Comparison of ENCODE assay signal across 36 cellular contexts in the genomic region with DNA sequence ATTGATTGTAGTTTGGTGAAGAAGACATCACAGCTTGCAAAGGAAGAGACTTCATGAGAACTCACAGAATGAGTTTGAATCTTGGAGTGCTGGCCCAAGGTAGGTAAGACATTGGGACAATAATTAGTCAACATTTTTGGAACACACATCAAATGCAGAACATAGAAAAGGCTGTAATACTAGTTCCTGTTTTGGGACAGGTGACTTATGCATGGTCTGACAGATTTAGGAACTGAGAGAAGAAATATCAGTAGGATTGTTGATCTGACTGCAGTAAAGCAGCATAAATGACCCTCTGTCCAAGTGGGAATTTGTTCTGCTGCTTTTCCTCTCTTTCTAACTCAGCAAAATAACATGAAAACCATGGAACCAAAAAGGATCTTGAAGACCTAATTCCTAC.
"Had no signal": no experiment of that assay in that cellular context is flagged by ENCODE, and none has a peak within 500 bp of the region (broad histone marks: within the 10 kb centered on the region; RNA-seq: fewer than 3 reads in every experiment).

No MANE protein-coding gene starts in this region.

- H3K27ac ChIP-seq: brain microvascular endothelial cell, KMS-11, SJCRH30, SK-N-MC, WERI-Rb-1 had no signal

- H3K36me3 Mint-ChIP-seq: activated naive CD8-positive, alpha-beta T cell treated with anti-CD3 and anti-CD28 coated beads for 36 hours had no signal

- H3K4me3 ChIP-seq: SJCRH30, SK-N-MC had no signal

- H3K9me3 Mint-ChIP-seq: activated CD8-positive, alpha-beta T cell treated with anti-CD3 and anti-CD28 coated beads for 36 hours; activated naive CD8-positive, alpha-beta T cell treated with anti-CD3 and anti-CD28 coated beads for 36 hours; activated T-cell treated with anti-CD3 and anti-CD28 coated beads, Interleukin-2, amount 50 U/mL, for 72 hours had no signal

- H3K9me3 ChIP-seq: SJCRH30 had no signal

- H3K4me1 Mint-ChIP-seq: activated CD4-positive, alpha-beta T cell treated with anti-CD3 and anti-CD28 coated beads, Interleukin-2, amount 10 ng/mL, durations not matched to agents 24 days and 14 days; activated naive CD8-positive, alpha-beta T cell treated with anti-CD3 and anti-CD28 coated beads for 36 hours; activated T-helper 17 cell treated with anti-CD3 and anti-CD28 coated beads, Interleukin-2, amount 50 U/mL, for 72 hours had no signal

- H3K9ac ChIP-seq: KMS-11 had no signal

- H3K36me3 ChIP-seq: brain microvascular endothelial cell, SJCRH30, WERI-Rb-1 had no signal

- H3K27me3 ChIP-seq: brain microvascular endothelial cell, SJCRH30 had no signal

- H3K4me1 ChIP-seq: SJCRH30 had no signal

- H3K4me3 Mint-ChIP-seq: activated CD4-positive, alpha-beta T cell treated with anti-CD3 and anti-CD28 coated beads, Interleukin-2, amount 10 ng/mL, durations not matched to agents 24 days and 14 days; activated CD8-positive, alpha-beta T cell treated with anti-CD3 and anti-CD28 coated beads for 36 hours; activated naive CD8-positive, alpha-beta T cell treated with anti-CD3 and anti-CD28 coated beads for 36 hours; activated T-cell treated with anti-CD3 and anti-CD28 coated beads, Interleukin-2, amount 50 U/mL, for 72 hours; activated T-helper 17 cell treated with anti-CD3 and anti-CD28 coated beads, Interleukin-2, amount 50 U/mL, for 72 hours had no signal

- H3K27ac Mint-ChIP-seq: activated CD4-positive, alpha-beta T cell treated with anti-CD3 and anti-CD28 coated beads, Interleukin-2, amount 10 ng/mL, durations not matched to agents 24 days and 14 days; activated CD8-positive, alpha-beta T cell treated with anti-CD3 and anti-CD28 coated beads for 36 hours; activated naive CD8-positive, alpha-beta T cell treated with anti-CD3 and anti-CD28 coated beads for 36 hours; activated T-cell treated with anti-CD3 and anti-CD28 coated beads, Interleukin-2, amount 50 U/mL, for 72 hours; activated T-helper 17 cell treated with anti-CD3 and anti-CD28 coated beads, Interleukin-2, amount 50 U/mL, for 72 hours had no signal

- ATAC-seq: activated CD8-positive, alpha-beta T cell treated with anti-CD3 and anti-CD28 coated beads for 36 hours; activated T-cell treated with anti-CD3 and anti-CD28 coated beads, Interleukin-2, amount 50 U/mL, for 72 hours; activated T-helper 17 cell treated with anti-CD3 and anti-CD28 coated beads, Interleukin-2, amount 50 U/mL, for 72 hours; Panc1 had no signal

- DNase-seq: activated CD4-positive, alpha-beta T cell treated with anti-CD3 and anti-CD28 coated beads for 1 hour; activated CD4-positive, alpha-beta T cell treated with anti-CD3 and anti-CD28 coated beads, Interleukin-2, amount 10 ng/mL, durations not matched to agents 24 days and 14 days; activated CD4-positive, alpha-beta T cell treated with anti-CD3 and anti-CD28 coated beads, Interleukin-2, amount 50 U/mL, for 4 hours; activated CD4-positive, CD25-positive, alpha-beta regulatory T cell; activated CD8-positive, alpha-beta T cell treated with anti-CD3 and anti-CD28 coated beads for 36 hours; activated effector memory CD4-positive, alpha-beta T cell treated with anti-CD3 and anti-CD28 coated beads, Interleukin-2, amount 50 U/mL, for 16 hours; activated naive CD4-positive, alpha-beta T cell; activated naive CD4-positive, alpha-beta T cell treated with anti-CD3 and anti-CD28 coated beads, Interleukin-2, amount 50 U/mL, for 16 hours; activated naive CD8-positive, alpha-beta T cell treated with anti-CD3 and anti-CD28 coated beads for 36 hours; activated T-cell treated with anti-CD3 and anti-CD28 coated beads, Interleukin-2, amount 50 U/mL, for 1 hour; activated T-cell treated with anti-CD3 and anti-CD28 coated beads, Interleukin-2, amount 50 U/mL, for 72 hours; amniotic stem cell; aorta; brain microvascular endothelial cell; central memory CD4-positive, alpha-beta T cell; MM.1S; NCI-H1092; NCI-H1436 treated with DMSO at 0.1 percent for 48 hours; NCI-H1694 treated with DMSO at 0.1 percent for 48 hours; NCI-H2029; NCI-H2107; NCI-H2171; NCI-H510A; NCI-H526; NCI-H748 treated with DMSO at 0.1 percent for 48 hours; NK-92 treated with Interleukin-12 subunit alpha and Interleukin-12 subunit beta, amount 100 ng/mL, for 24 hours; SHP77; SJCRH30; T-helper 1 cell; T-helper 2 cell; T-helper 9 cell; WERI-Rb-1 had no signal

- H3K4me2 ChIP-seq: KMS-11 had no signal
